9 cellular contexts compared by ENCODE assay signal in genomic region chr14:23160924-23161522, GRCh38. TPM values are rescaled to one million over a fixed set of nuclear protein-coding genes. Genes with fewer than 3 reads are reported as not detected.
DNase-seq lines count a peak whose midpoint lies in the region; ATAC-seq and TF ChIP-seq lines count a peak whose summit lies in the region.
"Had no signal": no experiment of that assay in that cellular context is flagged by ENCODE, and none has a peak within 500 bp of the region (broad histone marks: within the 10 kb centered on the region; RNA-seq: fewer than 3 reads in every experiment).

No MANE protein-coding gene starts in this region.

- no peaks in the 10 kb centered on the region for H3K79me2 ChIP-seq in hepatocyte

- intact Hi-C loops in ascending aorta (cut with DNase I) (no loop called here), sciatic nerve (cut with DNase I) (no loop called here)

- H3K4me3 ChIP-seq in HUES48 (ENCODE audit: low read depth, low read length) = no peak overlapping the region; the same call in 1 of the 2 replicates
- H3K4me3 ChIP-seq in ascending aorta = no peak overlapping the region
- no peak overlapping the region for H3K4me3 ChIP-seq in hepatocyte
- no peak overlapping the region for H3K4me3 ChIP-seq in tibial nerve

- H3K9ac ChIP-seq in HUES48 (ENCODE audit: low read depth, low read length) = no peak overlapping the region
- H3K9ac ChIP-seq: KMS-11 had no signal

- TF ChIP-seq EP300 in tibial nerve (IDR thresholded peaks at IDR 0.05) = no peak

- no peaks in the 10 kb centered on the region for H3K9me2 ChIP-seq in hepatocyte (replicated peaks; ENCODE audit: insufficient read depth)

- WGBS in hepatocyte (ENCODE audit: low lambda C conversion rate, missing lambda C conversion rate) = 52% methylated on average over 11 of the region's 11 CpGs
- 36 to 41% methylated on average over 11 of the region's 11 CpGs for WGBS in tibial nerve, 2 donors

- H3K4me1 ChIP-seq in HUES48 (ENCODE audit: control insufficient read depth, insufficient read depth, low read length) (peaks cover 38% of the 10 kb centered on the region), ascending aorta (peaks cover 0 to 5% of the 10 kb centered on the region in 2 donors), hepatocyte (ENCODE audit: insufficient read depth) (peaks cover 5% of the 10 kb centered on the region), tibial nerve (peaks cover 0 to 8% (median 4%) of the 10 kb centered on the region in 4 donors)

- TF ChIP-seq POLR2A in tibial nerve (IDR thresholded peaks at IDR 0.05) = no peak

- H2AFZ ChIP-seq in hepatocyte = no peak overlapping the region

- H3K27me3 ChIP-seq in HUES48 (ENCODE audit: control insufficient read depth, insufficient read depth, low read length) (no peaks in the 10 kb centered on the region), ascending aorta (no peaks in the 10 kb centered on the region), hepatocyte (no peaks in the 10 kb centered on the region), tibial nerve (no peaks in the 10 kb centered on the region)

- ATAC-seq in sciatic nerve = peak; percentile 76

- TF ChIP-seq CTCF in ascending aorta (IDR thresholded peaks at IDR 0.05) = no peak
- TF ChIP-seq CTCF in hepatocyte (IDR thresholded peaks at IDR 0.05; ENCODE audit: poor library complexity) = no peak
- no peak for TF ChIP-seq CTCF in tibial nerve (IDR thresholded peaks at IDR 0.05)

- H3K9me3 ChIP-seq in HUES48 (ENCODE audit: control insufficient read depth, insufficient read depth, low read length) = no peaks in the 10 kb centered on the region
- no peaks in the 10 kb centered on the region for H3K9me3 ChIP-seq in ascending aorta
- no peaks in the 10 kb centered on the region for H3K9me3 ChIP-seq in hepatocyte (ENCODE audit: low read depth)
- no peaks in the 10 kb centered on the region for H3K9me3 ChIP-seq in tibial nerve

- H3K27ac ChIP-seq in HUES48 (ENCODE audit: low read depth, low read length) (peak overlapping the region; percentile 82), ascending aorta (peak overlapping the region; percentile 23 to 51), hepatocyte (peak overlapping the region; percentile 73), tibial nerve (peak overlapping the region in 2 of 4 donors; percentile 29 to 64)
- H3K27ac ChIP-seq: KMS-11 had no signal

- DNase-seq in ascending aorta (ENCODE audit: low spot score in 2 of 2) = peak in 1 of 2 donors; percentile 72
- DNase-seq in hepatocyte (ENCODE audit: low spot score) = peak; percentile 84
- no peak for DNase-seq in sciatic nerve (ENCODE audit: low spot score)
- DNase-seq in activated CD8-positive, alpha-beta memory T cell treated with anti-CD3 and anti-CD28 coated beads, Interleukin-2, amount 50 U/mL, for 48 hours = no peak
- DNase-seq in NCI-H345 (lab: John Stamatoyannopoulos, UW) = no peak
- DNase-seq in tibial nerve (ENCODE audit: low spot score in 2 of 2) = no peak
- DNase-seq in HuH-7 (ENCODE audit: low spot score) = no peak

- peak overlapping the region; percentile 5 for H3K4me2 ChIP-seq in hepatocyte
- H3K4me2 ChIP-seq: KMS-11 had no signal

- H3K36me3 ChIP-seq in HUES48 (ENCODE audit: control insufficient read depth, insufficient read depth, low read length) (peaks cover 48% of the 10 kb centered on the region), ascending aorta (peaks cover 14 to 46% of the 10 kb centered on the region in 2 donors), hepatocyte (replicated peaks; ENCODE audit: insufficient read depth, low read depth) (no peaks in the 10 kb centered on the region), tibial nerve (no peaks in the 10 kb centered on the region)

- no peaks in the 10 kb centered on the region for H4K20me1 ChIP-seq in hepatocyte (ENCODE audit: insufficient read depth, poor library complexity, severe bottlenecking)

RNA-seq across cellular contexts. Expression of gene SLC7A8, which starts 22.4 kb away (rescaled TPM):
- total RNA-seq in ascending aorta (59.9 TPM), hepatocyte (39.5 and 54.6 TPM in 2 replicates), sciatic nerve (15.0 TPM), tibial nerve (10 to 100 TPM; 26.2 to 41.4 (median 37.5) TPM)
- 85.0 and 123 TPM in 2 replicates for polyA plus RNA-seq in hepatocyte

RNA-seq across cellular contexts. Expression of gene CEBPE, which starts 42.0 kb away (rescaled TPM):
- total RNA-seq in ascending aorta (not detected), hepatocyte (not detected in 2 replicates), sciatic nerve (0.31 TPM), tibial nerve (not detected)
- polyA plus RNA-seq in hepatocyte = not detected in 2 replicates

RNA-seq across cellular contexts. Expression of gene CIROP, which starts 56.2 kb away (rescaled TPM):
- total RNA-seq in ascending aorta = not detected
- not detected in 2 replicates for total RNA-seq in hepatocyte
- polyA plus RNA-seq in hepatocyte = not detected in 2 replicates
- not detected for total RNA-seq in sciatic nerve
- not detected for total RNA-seq in tibial nerve
